Comparison of ENCODE assay signal across 13 cellular contexts in genomic region chr22:46040471-46041465, GRCh38.
DNase-seq lines count a peak whose midpoint lies in the region; ATAC-seq and TF ChIP-seq lines count a peak whose summit lies in the region.
"Had no signal": no experiment of that assay in that cellular context is flagged by ENCODE, and none has a peak within 500 bp of the region (broad histone marks: within the 10 kb centered on the region; RNA-seq: fewer than 3 reads in every experiment).

No MANE protein-coding gene starts in this region.

- H3K9me2 ChIP-seq in Loucy (replicated peaks; ENCODE audit: low read depth, low read length), result no peaks in the 10 kb centered on the region

- H3K9me3 ChIP-seq in A673 (ENCODE audit: low read depth, low read length, poor library complexity, severe bottlenecking), result no peaks in the 10 kb centered on the region
- H3K9me3 ChIP-seq in Loucy (ENCODE audit: insufficient read depth, low read depth, low read length), result no peaks in the 10 kb centered on the region
- H3K9me3 ChIP-seq in colonic mucosa, result no peaks in the 10 kb centered on the region
- no peaks in the 10 kb centered on the region for H3K9me3 ChIP-seq in ovary

- H3F3A ChIP-seq in Loucy (ENCODE audit: low read depth), result no peaks in the 10 kb centered on the region

- H3K27ac ChIP-seq in A673 (ENCODE audit: low read depth, low read length, poor library complexity, severe bottlenecking) (peak overlapping the region; percentile 29), colonic mucosa (peak overlapping the region; percentile 19), ovary (peak overlapping the region in 1 of 2 donors; percentile 66), foreskin keratinocyte (no peak overlapping the region)
- H3K27ac ChIP-seq: cardiac muscle cell had no signal

- H3K36me3 ChIP-seq in A673 (ENCODE audit: insufficient read depth, low read length, poor library complexity, severe bottlenecking) (no peaks in the 10 kb centered on the region), Loucy (ENCODE audit: insufficient read depth, low read length) (no peaks in the 10 kb centered on the region), colonic mucosa (no peaks in the 10 kb centered on the region), ovary (no peaks in the 10 kb centered on the region)
- H3K36me3 ChIP-seq: cardiac muscle cell had no signal

- H3K9ac ChIP-seq in Loucy (ENCODE audit: low read depth, low read length, poor library complexity, severe bottlenecking) (peak overlapping the region; percentile 99), colonic mucosa (ENCODE audit: low read depth in 2 of 2, low read length in 2 of 2) (no peak overlapping the region)

- no peak overlapping the region for H2AFZ ChIP-seq in Loucy (ENCODE audit: low read length)

- BruUV-seq in A673 (replicated peaks; lab: Mats Ljungman, UMichigan), result no TSS peak

- peak overlapping the region; percentile 97 for H3K4me2 ChIP-seq in Loucy (ENCODE audit: low read depth, low read length, poor library complexity, severe bottlenecking)

- H3K4me1 ChIP-seq in A673 (ENCODE audit: insufficient read depth, low read length, poor library complexity, severe bottlenecking), result peaks cover 22% of the 10 kb centered on the region
- peaks cover 68% of the 10 kb centered on the region for H3K4me1 ChIP-seq in Loucy (ENCODE audit: insufficient read depth, low read length, poor library complexity, severe bottlenecking)
- H3K4me1 ChIP-seq in colonic mucosa, result peaks cover 12% of the 10 kb centered on the region
- H3K4me1 ChIP-seq in ovary (ENCODE audit: insufficient read depth), result peaks cover 23% of the 10 kb centered on the region
- peaks cover 14% of the 10 kb centered on the region for H3K4me1 ChIP-seq in foreskin keratinocyte

- POLR2A ChIA-PET in A673 (lab: Charles Lee; ENCODE audit: low non-redundant PET), result no interaction called here

- no peak for TF ChIP-seq POLR2A in ovary (IDR thresholded peaks at IDR 0.05)

- intact Hi-C loops in A673 (cut with micrococcal nuclease; ENCODE audit: unreplicated experiment) (no loop called here), colonic mucosa (cut with DNase I) (no loop called here), ovary (cut with DNase I) (no loop called here)

- peaks cover 85% of the 10 kb centered on the region for H3K79me2 ChIP-seq in Loucy (ENCODE audit: insufficient read depth, low read length)

- TF ChIP-seq EP300 in ovary (IDR thresholded peaks at IDR 0.05), result no peak

- H3K27me3 ChIP-seq in A673 (replicated peaks; ENCODE audit: insufficient read depth, low read depth, low read length, poor library complexity) (no peaks in the 10 kb centered on the region), Loucy (ENCODE audit: insufficient read depth, low read length, poor library complexity, severe bottlenecking) (no peaks in the 10 kb centered on the region), colonic mucosa (no peaks in the 10 kb centered on the region), ovary (no peaks in the 10 kb centered on the region), foreskin keratinocyte (no peaks in the 10 kb centered on the region)

- CTCF ChIA-PET in A673 (lab: Charles Lee), result no interaction called here

- WGBS in ovary, 3 donors, result 68 to 82% (median 75%) methylated on average over 19 to 20 of the region's 20 CpGs

- no peak for ATAC-seq in HG02852 (IDR thresholded peaks at IDR 0.05; ENCODE audit: unreplicated experiment)
- no peak for ATAC-seq in foreskin keratinocyte
- ATAC-seq: GM12878, T-cell had no signal

- no peak for TF ChIP-seq CTCF in A673 (conservative IDR thresholded peaks at IDR 0.05; ENCODE audit: low read depth, low read length)
- no peak for TF ChIP-seq CTCF in Loucy (conservative IDR thresholded peaks at IDR 0.05; ENCODE audit: low read length)
- no peak for TF ChIP-seq CTCF in colonic mucosa (IDR thresholded peaks at IDR 0.05)
- TF ChIP-seq CTCF in ovary (IDR thresholded peaks at IDR 0.05), result peak in 1 of 3 donors; percentile 5
- no peak for TF ChIP-seq CTCF in foreskin keratinocyte (conservative IDR thresholded peaks at IDR 0.05)

- DNase-seq in A673 (ENCODE audit: low spot score), result no peak
- no peak for DNase-seq in colonic mucosa
- DNase-seq in ovary, result peak; percentile 11 to 48 (median 37)
- no peak for DNase-seq in foreskin keratinocyte
- DNase-seq in NCI-H1105 treated with DMSO at 0.1 percent for 48 hours (lab: John Stamatoyannopoulos, UW), result no peak
- DNase-seq in NCI-H1694 (lab: John Stamatoyannopoulos, UW), result no peak
- DNase-seq: activated CD8-positive, alpha-beta memory T cell treated with anti-CD3 and anti-CD28 coated beads, Interleukin-2, amount 50 U/mL, for 4 hours; stimulated activated naive CD4-positive, alpha-beta T cell had no signal

- H3K4me3 ChIP-seq in A673 (ENCODE audit: low read depth, low read length, poor library complexity, severe bottlenecking) (no peak overlapping the region), Loucy (ENCODE audit: low read length, poor library complexity, severe bottlenecking) (peak overlapping the region; percentile 95), colonic mucosa (no peak overlapping the region), ovary (no peak overlapping the region)
- H3K4me3 ChIP-seq: cardiac muscle cell, GM12878 had no signal

- no peaks in the 10 kb centered on the region for H4K20me1 ChIP-seq in Loucy (ENCODE audit: insufficient read depth, low read length, poor library complexity, severe bottlenecking)

Comparison
In these comparisons a context has a peak if more than half of its experiments do, and no peak if none do; other contexts are left out.
1. DNase-seq: peak in ovary (5 of 5); none in A673 (single experiment), colonic mucosa (single experiment), foreskin keratinocyte (0 of 2), NCI-H1105 treated with DMSO at 0.1 percent for 48 hours (single experiment) and NCI-H1694 (single experiment).